Comparison of ENCODE assay signal across 1 cellular context in genomic region chr1:179164494-179164893, GRCh38.
TF ChIP-seq lines count a peak whose summit lies in the region.

No MANE protein-coding gene starts in this region.

TF ChIP-seq in WTC11, 78 proteins besides CTCF, POLR2A, EP300 and RAD21 (continued from another document):
- no peak for TF ChIP-seq ATF2 (CRISPR knock-in tag; IDR thresholded peaks at IDR 0.05; ENCODE audit: borderline replicate concordance, low read depth)
- no peak for TF ChIP-seq SMAD4 (CRISPR knock-in tag; IDR thresholded peaks at IDR 0.05)
- no peak for TF ChIP-seq TP53 (CRISPR knock-in tag; IDR thresholded peaks at IDR 0.05)
- TF ChIP-seq ESRRA (CRISPR knock-in tag; IDR thresholded peaks at IDR 0.05; ENCODE audit: borderline replicate concordance): no peak
- no peak for TF ChIP-seq AR (CRISPR knock-in tag; IDR thresholded peaks at IDR 0.05)
- no peak for TF ChIP-seq OVOL2 (CRISPR knock-in tag; IDR thresholded peaks at IDR 0.05; ENCODE audit: borderline replicate concordance)
- TF ChIP-seq NFE2L1 (CRISPR knock-in tag; IDR thresholded peaks at IDR 0.05): no peak
- no peak for TF ChIP-seq HMGA2 (CRISPR knock-in tag; IDR thresholded peaks at IDR 0.05)
- TF ChIP-seq ZNF425 (CRISPR knock-in tag; conservative IDR thresholded peaks at IDR 0.05): no peak
- TF ChIP-seq JAZF1 (CRISPR knock-in tag; IDR thresholded peaks at IDR 0.05): no peak
- TF ChIP-seq ZNF423 (CRISPR knock-in tag; IDR thresholded peaks at IDR 0.05): no peak
